32 cellular contexts compared by ENCODE assay signal in genomic region chr2:234047361-234047760, GRCh38. TPM values are rescaled to one million over a fixed set of nuclear protein-coding genes. Genes with fewer than 3 reads are reported as not detected.
"Had no signal": no experiment of that assay in that cellular context is flagged by ENCODE, and none has a peak within 500 bp of the region (broad histone marks: within the 10 kb centered on the region; RNA-seq: fewer than 3 reads in every experiment).

No MANE protein-coding gene starts in this region.

- H3K36me3 ChIP-seq: SJCRH30 had no signal

- DNase-seq: activated CD4-positive, alpha-beta T cell treated with anti-CD3 and anti-CD28 coated beads for 48 hours; activated CD4-positive, alpha-beta T cell treated with anti-CD3 and anti-CD28 coated beads, Interleukin-2, amount 50 U/mL, for 4 hours; activated CD4-positive, CD25-positive, alpha-beta regulatory T cell treated with anti-CD3 and anti-CD28 coated beads, Interleukin-2, amount 50 U/mL, for 72 hours; activated CD8-positive, alpha-beta memory T cell treated with anti-CD3 and anti-CD28 coated beads, Interleukin-2, amount 10 ng/mL, durations not matched to agents 7 days and 5 days; activated CD8-positive, alpha-beta T cell treated with anti-CD3 and anti-CD28 coated beads, Interleukin-2, amount 10 ng/mL, durations not matched to agents 7 days and 5 days; activated effector memory CD4-positive, alpha-beta T cell treated with Interleukin-2 at 50 U/mL for 16 hours; activated naive CD4-positive, alpha-beta T cell; activated T-cell treated with anti-CD3 and anti-CD28 coated beads, Interleukin-2, amount 50 U/mL, for 24 hours; aorta; body of pancreas; central memory CD4-positive, alpha-beta T cell; Kasumi-1; KBM-7; NCI-H1092; NCI-H1436; NCI-H1694 treated with DMSO at 0.1 percent for 48 hours; NCI-H2029 treated with DMSO at 0.1 percent for 48 hours; NCI-H345; NCI-H510A; NCI-H526 treated with DMSO at 0.1 percent for 48 hours; NK-92 treated with Interleukin-12 subunit alpha and Interleukin-12 subunit beta, amount 100 ng/mL, for 24 hours; OCI-M1; Right ventricle myocardium superior; SJCRH30; SK-N-SH; T-helper 1 cell had no signal

- H3K27me3 ChIP-seq: body of pancreas, SJCRH30 had no signal

- H3K4me3 ChIP-seq: body of pancreas, SJCRH30 had no signal

- H3K9me3 ChIP-seq: body of pancreas, SJCRH30, SK-N-SH had no signal

- H3K9ac ChIP-seq: SK-N-SH had no signal

- H3K4me1 ChIP-seq: body of pancreas had no signal

- ATAC-seq: activated CD8-positive, alpha-beta memory T cell treated with anti-CD3 and anti-CD28 coated beads, Interleukin-2, amount 10 ng/mL, durations not matched to agents 7 days and 5 days; activated CD8-positive, alpha-beta T cell treated with anti-CD3 and anti-CD28 coated beads, Interleukin-2, amount 10 ng/mL, durations not matched to agents 7 days and 5 days; body of pancreas; Panc1 had no signal

- H3K27ac ChIP-seq: body of pancreas, RWPE1, SJCRH30 had no signal

- H3K4me2 ChIP-seq: SK-N-SH had no signal

RNA-seq across cellular contexts. Expression of gene SPP2, which starts 3.1 kb away (rescaled TPM):
- total RNA-seq: activated CD8-positive, alpha-beta memory T cell treated with anti-CD3 and anti-CD28 coated beads, Interleukin-2, amount 10 ng/mL, durations not matched to agents 7 days and 5 days; activated CD8-positive, alpha-beta T cell treated with anti-CD3 and anti-CD28 coated beads, Interleukin-2, amount 10 ng/mL, durations not matched to agents 7 days and 5 days; activated T-helper 1 cell treated with anti-CD3 and anti-CD28 coated beads, Interleukin-12 subunit alpha, Interleukin-12 subunit beta, Interleukin-2, Interleukin-4 antibody, amounts not matched to agents 30 ng/mL and 10 ng/mL and 1 ng/mL, durations not matched to agents 14 hours and 24 hours and 36 hours; aorta; body of pancreas; bronchial epithelial cell; MCF 10A; Right ventricle myocardium superior; T-helper 2 cell treated with Interferon-gamma antibody and Interleukin-4, amounts not matched to agents 100 ng/mL and 5 ng/mL, for 36 hours had no signal
- polyA plus RNA-seq: aorta had no signal
